ENCODE assay signal across 1 cellular context in the genomic region with DNA sequence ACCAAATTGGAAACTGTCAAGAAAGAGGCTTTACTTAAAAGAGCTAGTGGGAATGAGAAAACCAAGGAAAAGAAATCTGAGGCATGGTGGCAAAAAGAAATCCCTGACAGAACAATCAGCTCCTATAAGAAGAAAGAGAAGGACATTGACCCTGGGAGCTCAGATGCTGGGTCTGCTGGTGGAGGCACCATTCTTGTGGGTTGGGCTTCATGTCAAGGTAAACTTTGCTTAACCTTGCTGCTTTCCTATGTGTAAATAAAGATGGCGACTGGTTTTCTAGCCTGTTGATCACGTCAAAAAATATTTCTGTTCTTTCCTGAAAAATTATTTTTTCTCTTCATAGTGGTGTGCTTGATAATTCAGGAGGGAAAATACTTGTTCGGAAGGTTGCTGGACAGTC.
TF ChIP-seq lines count a peak whose summit lies in the region.

No MANE protein-coding gene starts in this region.

TF ChIP-seq in HepG2, 621 proteins besides CTCF, POLR2A, EP300 and RAD21 (continued from another document):
- TF ChIP-seq SAP130 (CRISPR knock-in tag; IDR thresholded peaks at IDR 0.05; ENCODE audit: low read depth), result peak; percentile 18; the same call in 1 of the 2 replicates
- TF ChIP-seq, protein P1, sequence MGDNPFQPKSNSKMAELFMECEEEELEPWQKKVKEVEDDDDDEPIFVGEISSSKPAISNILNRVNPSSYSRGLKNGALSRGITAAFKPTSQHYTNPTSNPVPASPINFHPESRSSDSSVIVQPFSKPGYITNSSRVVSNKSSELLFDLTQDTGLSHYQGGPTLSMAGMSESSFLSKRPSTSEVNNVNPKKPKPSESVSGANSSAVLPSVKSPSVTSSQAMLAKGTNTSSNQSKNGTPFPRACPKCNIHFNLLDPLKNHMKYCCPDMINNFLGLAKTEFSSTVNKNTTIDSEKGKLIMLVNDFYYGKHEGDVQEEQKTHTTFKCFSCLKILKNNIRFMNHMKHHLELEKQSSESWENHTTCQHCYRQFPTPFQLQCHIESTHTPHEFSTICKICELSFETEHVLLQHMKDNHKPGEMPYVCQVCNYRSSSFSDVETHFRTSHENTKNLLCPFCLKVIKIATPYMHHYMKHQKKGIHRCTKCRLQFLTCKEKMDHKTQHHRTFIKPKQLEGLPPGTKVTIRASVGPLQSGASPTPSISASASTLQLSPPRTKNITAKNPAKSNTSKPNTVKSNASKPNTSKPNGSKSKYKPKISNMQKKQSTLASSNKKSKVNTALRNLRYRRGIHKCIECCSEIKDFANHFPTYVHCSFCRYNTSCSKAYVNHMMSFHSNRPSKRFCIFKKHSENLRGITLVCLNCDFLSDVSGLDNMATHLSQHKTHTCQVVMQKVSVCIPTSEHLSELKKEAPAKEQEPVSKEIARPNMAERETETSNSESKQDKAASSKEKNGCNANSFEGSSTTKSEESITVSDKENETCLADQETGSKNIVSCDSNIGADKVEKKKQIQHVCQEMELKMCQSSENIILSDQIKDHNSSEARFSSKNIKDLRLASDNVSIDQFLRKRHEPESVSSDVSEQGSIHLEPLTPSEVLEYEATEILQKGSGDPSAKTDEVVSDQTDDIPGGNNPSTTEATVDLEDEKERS (CRISPR knock-in tag; IDR thresholded peaks at IDR 0.05), result 0 out of 2 replicates have a peak, but pooled peaks have one; percentile 47
- no peak for TF ChIP-seq FOXA1 (IDR thresholded peaks at IDR 0.05)
- TF ChIP-seq FOXA1 (CRISPR knock-in tag; IDR thresholded peaks at IDR 0.05), result peak; percentile 88
- peak; percentile 34; the same call in 1 of the 2 replicates for TF ChIP-seq MIER2 (CRISPR knock-in tag; IDR thresholded peaks at IDR 0.05)
- TF ChIP-seq RARA (CRISPR knock-in tag; IDR thresholded peaks at IDR 0.05), result peak; percentile 67
- TF ChIP-seq ZNF775 (CRISPR knock-in tag; IDR thresholded peaks at IDR 0.05; ENCODE audit: borderline replicate concordance), result no peak
- TF ChIP-seq CCDC6 (CRISPR knock-in tag; IDR thresholded peaks at IDR 0.05), result no peak
- TF ChIP-seq, protein P2, sequence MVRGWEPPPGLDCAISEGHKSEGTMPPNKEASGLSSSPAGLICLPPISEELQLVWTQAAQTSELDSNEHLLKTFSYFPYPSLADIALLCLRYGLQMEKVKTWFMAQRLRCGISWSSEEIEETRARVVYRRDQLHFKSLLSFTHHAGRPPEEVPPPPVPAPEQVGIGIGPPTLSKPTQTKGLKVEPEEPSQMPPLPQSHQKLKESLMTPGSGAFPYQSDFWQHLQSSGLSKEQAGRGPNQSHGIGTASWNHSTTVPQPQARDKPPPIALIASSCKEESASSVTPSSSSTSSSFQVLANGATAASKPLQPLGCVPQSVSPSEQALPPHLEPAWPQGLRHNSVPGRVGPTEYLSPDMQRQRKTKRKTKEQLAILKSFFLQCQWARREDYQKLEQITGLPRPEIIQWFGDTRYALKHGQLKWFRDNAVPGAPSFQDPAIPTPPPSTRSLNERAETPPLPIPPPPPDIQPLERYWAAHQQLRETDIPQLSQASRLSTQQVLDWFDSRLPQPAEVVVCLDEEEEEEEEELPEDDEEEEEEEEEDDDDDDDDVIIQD (CRISPR knock-in tag; IDR thresholded peaks at IDR 0.05; ENCODE audit: low read depth), result peak; percentile 94
- TF ChIP-seq TMF1 (CRISPR knock-in tag; IDR thresholded peaks at IDR 0.05; ENCODE audit: low read depth), result no peak
- TF ChIP-seq CHD2 (IDR thresholded peaks at IDR 0.05; ENCODE audit: low read depth, low read length), result no peak
- TF ChIP-seq SOX5 (CRISPR knock-in tag; IDR thresholded peaks at IDR 0.05; ENCODE audit: borderline replicate concordance), result peak; percentile 77; the same call in 1 of the 2 replicates
- peak; percentile 67 for TF ChIP-seq FOXA3 (CRISPR knock-in tag; IDR thresholded peaks at IDR 0.05)
- TF ChIP-seq EHMT2 (IDR thresholded peaks at IDR 0.05; ENCODE audit: borderline replicate concordance, low read depth, low read length), result peak; percentile 46; the same call in 1 of the 2 replicates
- TF ChIP-seq ISL2 (CRISPR knock-in tag; IDR thresholded peaks at IDR 0.05), result peak; percentile 54; the same call in 1 of the 2 replicates
- TF ChIP-seq ZNF720 (CRISPR knock-in tag; IDR thresholded peaks at IDR 0.05), result no peak
- TF ChIP-seq SOX6 (IDR thresholded peaks at IDR 0.05), result no peak
- TF ChIP-seq SOX6 (CRISPR knock-in tag; IDR thresholded peaks at IDR 0.05), result peak; percentile 70
- TF ChIP-seq ZNF644 (CRISPR knock-in tag; IDR thresholded peaks at IDR 0.05; ENCODE audit: low read depth), result peak; percentile 97
- TF ChIP-seq, protein P3, sequence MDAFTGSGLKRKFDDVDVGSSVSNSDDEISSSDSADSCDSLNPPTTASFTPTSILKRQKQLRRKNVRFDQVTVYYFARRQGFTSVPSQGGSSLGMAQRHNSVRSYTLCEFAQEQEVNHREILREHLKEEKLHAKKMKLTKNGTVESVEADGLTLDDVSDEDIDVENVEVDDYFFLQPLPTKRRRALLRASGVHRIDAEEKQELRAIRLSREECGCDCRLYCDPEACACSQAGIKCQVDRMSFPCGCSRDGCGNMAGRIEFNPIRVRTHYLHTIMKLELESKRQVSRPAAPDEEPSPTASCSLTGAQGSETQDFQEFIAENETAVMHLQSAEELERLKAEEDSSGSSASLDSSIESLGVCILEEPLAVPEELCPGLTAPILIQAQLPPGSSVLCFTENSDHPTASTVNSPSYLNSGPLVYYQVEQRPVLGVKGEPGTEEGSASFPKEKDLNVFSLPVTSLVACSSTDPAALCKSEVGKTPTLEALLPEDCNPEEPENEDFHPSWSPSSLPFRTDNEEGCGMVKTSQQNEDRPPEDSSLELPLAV (CRISPR knock-in tag; conservative IDR thresholded peaks at IDR 0.05; ENCODE audit: low read depth), result no peak
- TF ChIP-seq MTF2 (CRISPR knock-in tag; IDR thresholded peaks at IDR 0.05; ENCODE audit: borderline replicate concordance), result no peak
- no peak for TF ChIP-seq NFAT5 (CRISPR knock-in tag; IDR thresholded peaks at IDR 0.05)
- TF ChIP-seq PAXIP1 (CRISPR knock-in tag; conservative IDR thresholded peaks at IDR 0.05), result peak; percentile 46; the same call in 1 of the 2 replicates
- peak; percentile 51; the same call in 1 of the 2 replicates for TF ChIP-seq FOXJ3 (CRISPR knock-in tag; IDR thresholded peaks at IDR 0.05; ENCODE audit: borderline replicate concordance)
- TF ChIP-seq PCBP2 (optimal IDR thresholded peaks at IDR 0.05; ENCODE audit: low read depth, low read length, poor library complexity, severe bottlenecking), result no peak
- TF ChIP-seq ZNF564 (CRISPR knock-in tag; IDR thresholded peaks at IDR 0.05), result no peak
- TF ChIP-seq MIER3 (CRISPR knock-in tag; IDR thresholded peaks at IDR 0.05; ENCODE audit: borderline replicate concordance), result no peak
- 0 out of 2 replicates have a peak, but pooled peaks have one; percentile 31 for TF ChIP-seq SOX13 (IDR thresholded peaks at IDR 0.05)
- peak in 1 of 2 experiments; percentile 89; a peak in 2 of 4 replicates for TF ChIP-seq SOX13 (CRISPR knock-in tag; conservative IDR thresholded peaks at IDR 0.05 in 1 of 2, IDR thresholded peaks at IDR 0.05 in 1 of 2)
- TF ChIP-seq RXRA (CRISPR knock-in tag; IDR thresholded peaks at IDR 0.05), result peak; percentile 53; the same call in 1 of the 2 replicates
- no peak for TF ChIP-seq AGO2 (optimal IDR thresholded peaks at IDR 0.05; ENCODE audit: low read depth, low read length)
- TF ChIP-seq NR2F6 (IDR thresholded peaks at IDR 0.05), result peak; percentile 55; the same call in 1 of the 2 replicates
- 0 out of 2 replicates have a peak, but pooled peaks have one; percentile 17 for TF ChIP-seq NR2F6 (CRISPR knock-in tag; IDR thresholded peaks at IDR 0.05)
- peak; percentile 49; the same call in 1 of the 2 replicates for TF ChIP-seq NCOA2 (CRISPR knock-in tag; IDR thresholded peaks at IDR 0.05)
- TF ChIP-seq POGZ (CRISPR knock-in tag; IDR thresholded peaks at IDR 0.05), result peak; percentile 90
- TF ChIP-seq GATAD2A (CRISPR knock-in tag; IDR thresholded peaks at IDR 0.05), result peak; percentile 49
- no peak for TF ChIP-seq KDM4B (CRISPR knock-in tag; IDR thresholded peaks at IDR 0.05)
- peak; percentile 39; the same call in 1 of the 2 replicates for TF ChIP-seq CREM (IDR thresholded peaks at IDR 0.05)
- TF ChIP-seq CREM (CRISPR knock-in tag; IDR thresholded peaks at IDR 0.05), result no peak
